Comparison of ENCODE assay signal across 8 cellular contexts in genomic region chr7:155296006-155296787, GRCh38. TPM values are rescaled to one million over a fixed set of nuclear protein-coding genes. Genes with fewer than 3 reads are reported as not detected.
A peak's percentile ranks its signal among the peaks of the same experiment; 100 is the strongest.
DNase-seq lines count a peak whose midpoint lies in the region; TF ChIP-seq lines count a peak whose summit lies in the region.

No MANE protein-coding gene starts in this region.

- H3K27ac ChIP-seq in A673 (ENCODE audit: low read depth, low read length, poor library complexity, severe bottlenecking) (peak overlapping the region; percentile 97), mesodermal cell (ENCODE audit: low read depth, low read length, severe bottlenecking) (peak overlapping the region; percentile 97)

- intact Hi-C loops in A673 (cut with micrococcal nuclease; ENCODE audit: unreplicated experiment) = loop anchor here (5.0 kb wide), 1 partner anchor 294 kb away; the partner anchor contains the start of gene PAXIP1

- peak overlapping the region; percentile 33 to 98 (median 92) for H3K27ac Mint-ChIP-seq in brain

- peaks cover 23% of the 10 kb centered on the region for H3K36me3 Mint-ChIP-seq in brain

- peaks cover 0 to 18% (median 12%) of the 10 kb centered on the region in 5 experiments for H3K9me3 Mint-ChIP-seq in brain

- POLR2A ChIA-PET in A673 (lab: Charles Lee; ENCODE audit: low non-redundant PET) = no interaction called here

- peak overlapping the region; percentile 93 for H3K4me3 ChIP-seq in A673 (ENCODE audit: low read depth, low read length, poor library complexity, severe bottlenecking)
- peak overlapping the region; percentile 49 for H3K4me3 ChIP-seq in HFF-Myc (replicated peaks; ENCODE audit: low read depth, low read length)
- peak overlapping the region; percentile 49 for H3K4me3 ChIP-seq in mesodermal cell (ENCODE audit: extremely low read depth, insufficient read depth, low read length, poor library complexity, severe bottlenecking)

- H3K4me1 ChIP-seq in A673 (ENCODE audit: insufficient read depth, low read length, poor library complexity, severe bottlenecking) (peaks cover 20% of the 10 kb centered on the region), mesodermal cell (ENCODE audit: control insufficient read depth, insufficient read depth, low read length, poor library complexity, severe bottlenecking) (peaks cover 30% of the 10 kb centered on the region)

- peaks cover 46% of the 10 kb centered on the region for H3K4me1 Mint-ChIP-seq in brain

- no peaks in the 10 kb centered on the region for H3K27me3 Mint-ChIP-seq in brain

- peaks cover 22% of the 10 kb centered on the region for H3K36me3 ChIP-seq in A673 (ENCODE audit: insufficient read depth, low read length, poor library complexity, severe bottlenecking)
- peaks cover 20% of the 10 kb centered on the region for H3K36me3 ChIP-seq in mesodermal cell (ENCODE audit: control insufficient read depth, insufficient read depth, low read length)

- TF ChIP-seq CTCF in A673 (conservative IDR thresholded peaks at IDR 0.05; ENCODE audit: low read depth, low read length) (no peak), HFF-Myc (IDR thresholded peaks at IDR 0.05; ENCODE audit: low read depth, low read length, missing control alignments) (no peak), brain (conservative IDR thresholded peaks at IDR 0.05) (no peak)

- no peaks in the 10 kb centered on the region for H3K9me3 ChIP-seq in A673 (ENCODE audit: low read depth, low read length, poor library complexity, severe bottlenecking)
- peaks cover 9% of the 10 kb centered on the region for H3K9me3 ChIP-seq in mesodermal cell (ENCODE audit: control insufficient read depth, low read length)

- peak overlapping the region; percentile 79 to 91 (median 84) for H3K4me3 Mint-ChIP-seq in brain

- WGBS in mesodermal cell (ENCODE audit: insufficient coverage in 2 of 2), 2 experiments = 83 to 90% methylated on average over 14 to 17 of the region's 18 CpGs

- CTCF ChIA-PET in A673 (lab: Charles Lee) = no interaction called here

- H3K27me3 ChIP-seq in A673 (replicated peaks; ENCODE audit: insufficient read depth, low read depth, low read length, poor library complexity) = no peaks in the 10 kb centered on the region

- BruUV-seq in A673 (replicated peaks; lab: Mats Ljungman, UMichigan) = TSS peak; percentile 55

- DNase-seq in A673 (ENCODE audit: low spot score) (no peak), HFF-Myc (ENCODE audit: extremely low read depth, low read depth) (no peak), SW 1271 (lab: John Stamatoyannopoulos, UW) (no peak), NCI-H510A treated with DMSO at 0.1 percent for 48 hours (lab: John Stamatoyannopoulos, UW) (no peak), iPS-NIHi11 (ENCODE audit: low spot score) (no peak), DMS153 treated with DMSO at 0.1 percent for 48 hours (lab: John Stamatoyannopoulos, UW; ENCODE audit: unreplicated experiment) (no peak)

RNA-seq across cellular contexts. Expression of gene INSIG1, which starts 1.5 kb away (rescaled TPM):
- 51.8 and 53.4 TPM in 2 replicates for total RNA-seq in A673 (2021)
- 35.2 TPM for polyA plus RNA-seq in brain (ENCODE audit: insufficient read depth, low read depth, low replicate concordance)
- polyA plus RNA-seq in mesodermal cell (2013, experiment 1 of 2) = 95.2 TPM
- 91.5 TPM for polyA plus RNA-seq in mesodermal cell (2013, experiment 2 of 2)
